ENCODE assay signal across 13 cellular contexts in genomic region chr5:57215629-57216195, GRCh38. TPM values are rescaled to one million over a fixed set of nuclear protein-coding genes. Genes with fewer than 3 reads are reported as not detected.
DNase-seq lines count a peak whose midpoint lies in the region; ATAC-seq and TF ChIP-seq lines count a peak whose summit lies in the region.
"Had no signal": no experiment of that assay in that cellular context is flagged by ENCODE, and none has a peak within 500 bp of the region (broad histone marks: within the 10 kb centered on the region; RNA-seq: fewer than 3 reads in every experiment).

No MANE protein-coding gene starts in this region.

- H3K27me3 ChIP-seq in foreskin keratinocyte: no peaks in the 10 kb centered on the region
- H3K27me3 ChIP-seq: suprapubic skin had no signal

- H3K27ac Mint-ChIP-seq in activated T-helper 2 cell treated with anti-CD3 and anti-CD28 coated beads, Interferon-gamma antibody, Interleukin-2, Interleukin-4, amounts not matched to agents 10 μg/mL and 5 μg/mL and 100 μg/mL, durations not matched to agents 14 hours and 24 hours and 36 hours: peak overlapping the region; percentile 46
- H3K27ac Mint-ChIP-seq in stimulated activated naive CD8-positive, alpha-beta T cell treated with anti-CD3 and anti-CD28 coated beads, Interleukin-15, amount 100 ng/mL, for 72 hours: peak overlapping the region; percentile 37 to 73
- H3K27ac Mint-ChIP-seq: T-helper 2 cell treated with Interferon-gamma antibody and Interleukin-4, amounts not matched to agents 5 μg/mL and 100 μg/mL, for 36 hours had no signal

- H3K27me3 Mint-ChIP-seq in activated T-cell treated with anti-CD3 and anti-CD28 coated beads, Interleukin-2, amount 50 U/mL, for 4 hours (ENCODE audit: low read depth): no peaks in the 10 kb centered on the region
- no peaks in the 10 kb centered on the region for H3K27me3 Mint-ChIP-seq in activated T-helper 2 cell treated with anti-CD3 and anti-CD28 coated beads, Interferon-gamma antibody, Interleukin-2, Interleukin-4, amounts not matched to agents 10 μg/mL and 5 μg/mL and 100 μg/mL, durations not matched to agents 14 hours and 24 hours and 36 hours (ENCODE audit: low read depth)
- no peaks in the 10 kb centered on the region for H3K27me3 Mint-ChIP-seq in stimulated activated naive CD8-positive, alpha-beta T cell treated with anti-CD3 and anti-CD28 coated beads, Interleukin-15, amount 100 ng/mL, for 72 hours

- H3K4me1 Mint-ChIP-seq in activated T-cell treated with anti-CD3 and anti-CD28 coated beads, Interleukin-2, amount 50 U/mL, for 4 hours (ENCODE audit: low read depth): peaks cover 47% of the 10 kb centered on the region
- peaks cover 29% of the 10 kb centered on the region for H3K4me1 Mint-ChIP-seq in activated T-helper 2 cell treated with anti-CD3 and anti-CD28 coated beads, Interferon-gamma antibody, Interleukin-2, Interleukin-4, amounts not matched to agents 10 μg/mL and 5 μg/mL and 100 μg/mL, durations not matched to agents 14 hours and 24 hours and 36 hours (ENCODE audit: low read depth)
- peaks cover 59% of the 10 kb centered on the region for H3K4me1 Mint-ChIP-seq in stimulated activated naive CD8-positive, alpha-beta T cell treated with anti-CD3 and anti-CD28 coated beads, Interleukin-15, amount 100 ng/mL, for 72 hours

- peak overlapping the region; percentile 4 for H3K4me3 Mint-ChIP-seq in activated T-cell treated with anti-CD3 and anti-CD28 coated beads, Interleukin-2, amount 50 U/mL, for 4 hours
- no peak overlapping the region for H3K4me3 Mint-ChIP-seq in activated T-helper 2 cell treated with anti-CD3 and anti-CD28 coated beads, Interferon-gamma antibody, Interleukin-2, Interleukin-4, amounts not matched to agents 10 μg/mL and 5 μg/mL and 100 μg/mL, durations not matched to agents 14 hours and 24 hours and 36 hours (ENCODE audit: low read depth)
- peak overlapping the region in 1 of 2 donors; percentile 8 for H3K4me3 Mint-ChIP-seq in stimulated activated naive CD8-positive, alpha-beta T cell treated with anti-CD3 and anti-CD28 coated beads, Interleukin-15, amount 100 ng/mL, for 72 hours
- H3K4me3 Mint-ChIP-seq: T-helper 2 cell treated with Interferon-gamma antibody and Interleukin-4, amounts not matched to agents 5 μg/mL and 100 μg/mL, for 36 hours had no signal

- no peak for TF ChIP-seq CTCF in foreskin keratinocyte (conservative IDR thresholded peaks at IDR 0.05)

- peak in 1 of 2 donors; percentile 17 for ATAC-seq in activated T-cell treated with anti-CD3 and anti-CD28 coated beads, Interleukin-2, amount 50 U/mL, for 4 hours
- ATAC-seq in foreskin keratinocyte (peak; percentile 35), HG03139 (IDR thresholded peaks at IDR 0.05; ENCODE audit: unreplicated experiment) (no peak), GM18909 (IDR thresholded peaks at IDR 0.05; ENCODE audit: poor library complexity, unreplicated experiment) (no peak)
- ATAC-seq in stimulated activated naive CD8-positive, alpha-beta T cell treated with anti-CD3 and anti-CD28 coated beads, Interleukin-15, amount 100 ng/mL, for 72 hours: no peak
- ATAC-seq: left lobe of liver had no signal

- no peak for DNase-seq in activated T-cell treated with anti-CD3 and anti-CD28 coated beads, Interleukin-2, amount 50 U/mL, for 4 hours
- no peak for DNase-seq in activated T-cell treated with anti-CD3 and anti-CD28 coated beads, Interleukin-2, amount 50 U/mL, for 48 hours
- no peak for DNase-seq in activated T-helper 2 cell treated with anti-CD3 and anti-CD28 coated beads, Interferon-gamma antibody, Interleukin-2, Interleukin-4, amounts not matched to agents 10 μg/mL and 5 μg/mL and 100 μg/mL, durations not matched to agents 14 hours and 24 hours and 36 hours (ENCODE audit: low spot score)
- DNase-seq in foreskin keratinocyte: peak; percentile 25 to 55
- DNase-seq in stimulated activated naive CD8-positive, alpha-beta T cell treated with anti-CD3 and anti-CD28 coated beads, Interleukin-15, amount 100 ng/mL, for 72 hours: no peak
- DNase-seq in stimulated activated CD4-positive, alpha-beta T cell treated with anti-CD3 and anti-CD28 coated beads, Interleukin-12 subunit alpha, Interleukin-12 subunit beta, amount 100 ng/mL, for 4 hours: no peak
- DNase-seq: NCI-H1436 treated with DMSO at 0.1 percent for 48 hours; stimulated activated CD4-positive, alpha-beta T cell treated with anti-CD3 and anti-CD28 coated beads, Interleukin-4, amount 100 ng/mL, for 4 hours had no signal

- peaks cover 12% of the 10 kb centered on the region for H3K36me3 Mint-ChIP-seq in activated T-cell treated with anti-CD3 and anti-CD28 coated beads, Interleukin-2, amount 50 U/mL, for 4 hours (ENCODE audit: insufficient read depth)
- H3K36me3 Mint-ChIP-seq in activated T-helper 2 cell treated with anti-CD3 and anti-CD28 coated beads, Interferon-gamma antibody, Interleukin-2, Interleukin-4, amounts not matched to agents 10 μg/mL and 5 μg/mL and 100 μg/mL, durations not matched to agents 14 hours and 24 hours and 36 hours (ENCODE audit: low read depth): peaks cover 41% of the 10 kb centered on the region

- intact Hi-C loops in activated T-helper 2 cell treated with anti-CD3 and anti-CD28 coated beads, Interferon-gamma antibody, Interleukin-2, Interleukin-4, amounts not matched to agents 10 μg/mL and 5 μg/mL and 100 μg/mL, durations not matched to agents 14 hours and 24 hours and 36 hours (cut with micrococcal nuclease): no loop called here

- no peaks in the 10 kb centered on the region for H3K9me3 Mint-ChIP-seq in activated T-cell treated with anti-CD3 and anti-CD28 coated beads, Interleukin-2, amount 50 U/mL, for 4 hours
- no peaks in the 10 kb centered on the region for H3K9me3 Mint-ChIP-seq in activated T-helper 2 cell treated with anti-CD3 and anti-CD28 coated beads, Interferon-gamma antibody, Interleukin-2, Interleukin-4, amounts not matched to agents 10 μg/mL and 5 μg/mL and 100 μg/mL, durations not matched to agents 14 hours and 24 hours and 36 hours
- no peaks in the 10 kb centered on the region for H3K9me3 Mint-ChIP-seq in stimulated activated naive CD8-positive, alpha-beta T cell treated with anti-CD3 and anti-CD28 coated beads, Interleukin-15, amount 100 ng/mL, for 72 hours
- H3K9me3 Mint-ChIP-seq: T-helper 2 cell treated with Interferon-gamma antibody and Interleukin-4, amounts not matched to agents 5 μg/mL and 100 μg/mL, for 36 hours had no signal

- peaks cover 11% of the 10 kb centered on the region for H3K4me1 ChIP-seq in foreskin keratinocyte

- no peak overlapping the region for H3K27ac ChIP-seq in foreskin keratinocyte
- H3K27ac ChIP-seq: suprapubic skin had no signal

RNA-seq across cellular contexts. Expression of gene GPBP1, which starts 41.9 kb away (rescaled TPM):
- total RNA-seq in activated T-cell treated with anti-CD3 and anti-CD28 coated beads, Interleukin-2, amount 50 U/mL, for 4 hours: 10 to 100 TPM; 51.4 to 62.0 (median 58.7) TPM
- total RNA-seq in activated T-helper 2 cell treated with anti-CD3 and anti-CD28 coated beads, Interferon-gamma antibody, Interleukin-2, Interleukin-4, amounts not matched to agents 10 μg/mL and 5 μg/mL and 100 μg/mL, durations not matched to agents 14 hours and 24 hours and 36 hours: 87.4 and 92.0 TPM in 2 replicates
- total RNA-seq in foreskin keratinocyte: 49.5 and 53.5 TPM in 2 replicates
- 24.7 and 30.2 TPM in 2 replicates for polyA plus RNA-seq in foreskin keratinocyte

Comparison
In these comparisons a context has a peak if more than half of its experiments do, and no peak if none do; other contexts are left out.
1. DNase-seq: peak in foreskin keratinocyte (2 of 2); none in activated T-cell treated with anti-CD3 and anti-CD28 coated beads, Interleukin-2, amount 50 U/mL, for 4 hours (single experiment), activated T-cell treated with anti-CD3 and anti-CD28 coated beads, Interleukin-2, amount 50 U/mL, for 48 hours (0 of 2), activated T-helper 2 cell treated with anti-CD3 and anti-CD28 coated beads, Interferon-gamma antibody, Interleukin-2, Interleukin-4, amounts not matched to agents 10 μg/mL and 5 μg/mL and 100 μg/mL, durations not matched to agents 14 hours and 24 hours and 36 hours (single experiment), stimulated activated naive CD8-positive, alpha-beta T cell treated with anti-CD3 and anti-CD28 coated beads, Interleukin-15, amount 100 ng/mL, for 72 hours (0 of 2) and stimulated activated CD4-positive, alpha-beta T cell treated with anti-CD3 and anti-CD28 coated beads, Interleukin-12 subunit alpha, Interleukin-12 subunit beta, amount 100 ng/mL, for 4 hours (single experiment).